In genomic region chr10:69976795-69977546, GRCh38 we compare ENCODE assay signal across 17 cellular contexts.
"Had no signal": no experiment of that assay in that cellular context is flagged by ENCODE, and none has a peak within 500 bp of the region (broad histone marks: within the 10 kb centered on the region; RNA-seq: fewer than 3 reads in every experiment).

No MANE protein-coding gene starts in this region.

- H3K27ac ChIP-seq: gastroesophageal sphincter, left lung, tibial nerve, vagina had no signal

- H3K36me3 ChIP-seq: gastroesophageal sphincter, left lung, tibial nerve, vagina had no signal

- FAIRE-seq: astrocyte had no signal

- ATAC-seq: activated CD4-positive, alpha-beta T cell treated with anti-CD3 and anti-CD28 coated beads for 36 hours; activated CD8-positive, alpha-beta memory T cell treated with anti-CD3 and anti-CD28 coated beads, Interleukin-2, amount 10 ng/mL, durations not matched to agents 7 days and 5 days; gastroesophageal sphincter; left lung; mucosa of descending colon; naive thymus-derived CD8-positive, alpha-beta T cell; stimulated activated naive B cell treated with anti-CD40 and anti-IgM and Interleukin-4, amounts not matched to agents 10 μg/mL and 1 μg/mL and 100 μg/mL, for 72 hours had no signal

- H3K9me3 ChIP-seq: mucosa of descending colon, vagina had no signal

- DNase-seq: activated CD4-positive, alpha-beta memory T cell treated with anti-CD3 and anti-CD28 coated beads for 36 hours; activated CD4-positive, alpha-beta T cell treated with anti-CD3 and anti-CD28 coated beads for 36 hours; activated CD8-positive, alpha-beta memory T cell treated with anti-CD3 and anti-CD28 coated beads, Interleukin-2, amount 10 ng/mL, durations not matched to agents 7 days and 5 days; activated naive CD4-positive, alpha-beta T cell treated with anti-CD3 and anti-CD28 coated beads for 36 hours; activated T-cell treated with anti-CD3 and anti-CD28 coated beads, Interleukin-2, amount 50 U/mL, for 1 hour; erythroblast; islet precursor cell; left lung; mucosa of descending colon; naive thymus-derived CD8-positive, alpha-beta T cell; stimulated activated CD4-positive, alpha-beta T cell treated with anti-CD3 and anti-CD28 coated beads, Interleukin-12 subunit alpha, Interleukin-12 subunit beta, amount 100 ng/mL, for 4 hours; stimulated activated CD4-positive, alpha-beta T cell treated with anti-CD3 and anti-CD28 coated beads, Interleukin-2, amount 100 ng/mL, for 48 hours; stimulated activated naive B cell treated with anti-CD40 and anti-IgM and Interleukin-4, amounts not matched to agents 10 μg/mL and 1 μg/mL and 100 μg/mL, for 72 hours had no signal

- H3K4me3 ChIP-seq: gastroesophageal sphincter, left lung, mucosa of descending colon, tibial nerve, vagina had no signal

- H3K27me3 ChIP-seq: tibial nerve, vagina had no signal

- H3K4me1 ChIP-seq: gastroesophageal sphincter, left lung, tibial nerve, vagina had no signal
